19 cellular contexts compared by ENCODE assay signal in the genomic region with DNA sequence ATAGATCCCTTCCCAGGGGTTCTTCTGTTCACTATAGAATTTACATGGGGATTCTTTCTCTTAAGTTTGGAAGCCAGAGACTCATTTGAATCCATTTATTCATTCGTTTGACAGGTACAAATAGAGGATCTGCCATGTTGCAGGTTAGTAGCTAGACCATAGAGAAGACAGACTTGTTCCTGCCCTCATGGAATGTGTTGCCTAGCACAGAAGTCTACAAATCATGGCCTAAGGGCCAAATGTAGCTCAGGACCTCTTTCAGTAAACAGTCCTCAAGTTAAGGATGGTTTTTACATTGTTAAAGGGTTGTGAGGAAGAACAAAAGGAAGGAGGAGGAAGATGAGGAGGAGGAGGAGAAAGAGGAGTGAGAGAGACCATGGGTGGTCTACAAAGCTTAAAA.
DNase-seq lines count a peak whose midpoint lies in the region; ATAC-seq and TF ChIP-seq lines count a peak whose summit lies in the region.
"Had no signal": no experiment of that assay in that cellular context is flagged by ENCODE, and none has a peak within 500 bp of the region (broad histone marks: within the 10 kb centered on the region; RNA-seq: fewer than 3 reads in every experiment).

No MANE protein-coding gene starts in this region.

- no peaks in the 10 kb centered on the region for H3K4me1 ChIP-seq in GM23338 (ENCODE audit: insufficient read depth)
- peaks cover 40% of the 10 kb centered on the region for H3K4me1 ChIP-seq in CD8-positive, alpha-beta T cell (ENCODE audit: insufficient read depth, low read length)

- CTCF ChIA-PET in CD8-positive, alpha-beta T cell (lab: Charles Lee), result interaction anchor here (2.4 kb wide), 1 partner anchor 266 kb away, joined by 6 read pairs; no protein-coding TSS in a partner anchor

- H3K9me3 ChIP-seq in T-helper 17 cell (ENCODE audit: control insufficient read depth, low read length, poor library complexity, severe bottlenecking), result no peaks in the 10 kb centered on the region
- H3K9me3 ChIP-seq in CD8-positive, alpha-beta T cell (ENCODE audit: low read length), result no peaks in the 10 kb centered on the region

- H3K27ac Mint-ChIP-seq in activated naive CD8-positive, alpha-beta T cell, result peak overlapping the region; percentile 19
- no peak overlapping the region for H3K27ac Mint-ChIP-seq in activated naive CD8-positive, alpha-beta T cell treated with anti-CD3 and anti-CD28 coated beads, Interleukin-2, amount 50 U/mL, for 24 hours
- H3K27ac Mint-ChIP-seq in GM23338 (no peak overlapping the region), T-helper 17 cell (peak overlapping the region; percentile 92), nephron progenitor cell (peak overlapping the region; percentile 97)
- H3K27ac Mint-ChIP-seq in CD8-positive, alpha-beta T cell, result no peak overlapping the region
- H3K27ac Mint-ChIP-seq: B cell had no signal

- no peak overlapping the region for H3K4me3 Mint-ChIP-seq in activated naive CD8-positive, alpha-beta T cell
- H3K4me3 Mint-ChIP-seq in activated naive CD8-positive, alpha-beta T cell treated with anti-CD3 and anti-CD28 coated beads, Interleukin-2, amount 50 U/mL, for 24 hours, result no peak overlapping the region
- H3K4me3 Mint-ChIP-seq in GM23338 (no peak overlapping the region), T-helper 17 cell (no peak overlapping the region), nephron progenitor cell (no peak overlapping the region)
- no peak overlapping the region for H3K4me3 Mint-ChIP-seq in CD8-positive, alpha-beta T cell
- H3K4me3 Mint-ChIP-seq: B cell, HFFc6 had no signal

- TF ChIP-seq CTCF in GM23338 (conservative IDR thresholded peaks at IDR 0.05; ENCODE audit: low read depth in 2 of 2) (no peak), nephron progenitor cell (IDR thresholded peaks at IDR 0.05) (no peak)
- TF ChIP-seq CTCF in CD8-positive, alpha-beta T cell (IDR thresholded peaks at IDR 0.05), result no peak

- no peak for DNase-seq in activated naive CD8-positive, alpha-beta T cell treated with anti-CD3 and anti-CD28 coated beads, Interleukin-2, amount 50 U/mL, for 24 hours
- DNase-seq in GM23338 (ENCODE audit: low spot score), result no peak
- DNase-seq in T-helper 17 cell, result no peak
- no peak for DNase-seq in nephron progenitor cell
- no peak for DNase-seq in AG20443 (ENCODE audit: low spot score)
- no peak for DNase-seq in CD8-positive, alpha-beta T cell
- DNase-seq: 8988T; C1 segment of cervical spinal cord; CD4-positive, CD25-positive, alpha-beta regulatory T cell; DMS153; DMS79; GF-D8; GOT3; H7; HFFc6 had no signal

- no peaks in the 10 kb centered on the region for H3K36me3 Mint-ChIP-seq in activated naive CD8-positive, alpha-beta T cell
- H3K36me3 Mint-ChIP-seq in activated naive CD8-positive, alpha-beta T cell treated with anti-CD3 and anti-CD28 coated beads, Interleukin-2, amount 50 U/mL, for 24 hours (ENCODE audit: low read depth), result no peaks in the 10 kb centered on the region
- no peaks in the 10 kb centered on the region for H3K36me3 Mint-ChIP-seq in GM23338 (ENCODE audit: low read depth)
- no peaks in the 10 kb centered on the region for H3K36me3 Mint-ChIP-seq in T-helper 17 cell (ENCODE audit: low read depth)
- no peaks in the 10 kb centered on the region for H3K36me3 Mint-ChIP-seq in nephron progenitor cell (ENCODE audit: low read depth)
- H3K36me3 Mint-ChIP-seq in CD8-positive, alpha-beta T cell, result no peaks in the 10 kb centered on the region
- H3K36me3 Mint-ChIP-seq: CD4-positive, CD25-positive, alpha-beta regulatory T cell had no signal

- no peaks in the 10 kb centered on the region for H3K79me2 ChIP-seq in GM23338 (replicated peaks; ENCODE audit: insufficient read depth)

- H3K4me1 Mint-ChIP-seq in activated naive CD8-positive, alpha-beta T cell (ENCODE audit: low read depth), result peaks cover 57% of the 10 kb centered on the region
- peaks cover 36% of the 10 kb centered on the region for H3K4me1 Mint-ChIP-seq in activated naive CD8-positive, alpha-beta T cell treated with anti-CD3 and anti-CD28 coated beads, Interleukin-2, amount 50 U/mL, for 24 hours
- H3K4me1 Mint-ChIP-seq in GM23338, result peaks cover 7% of the 10 kb centered on the region
- H3K4me1 Mint-ChIP-seq in T-helper 17 cell, result peaks cover 53% of the 10 kb centered on the region
- peaks cover 40% of the 10 kb centered on the region for H3K4me1 Mint-ChIP-seq in nephron progenitor cell
- peaks cover 49% of the 10 kb centered on the region for H3K4me1 Mint-ChIP-seq in CD8-positive, alpha-beta T cell (ENCODE audit: low read depth)

- no peaks in the 10 kb centered on the region for H3K9me3 Mint-ChIP-seq in activated naive CD8-positive, alpha-beta T cell (ENCODE audit: low read depth)
- no peaks in the 10 kb centered on the region for H3K9me3 Mint-ChIP-seq in activated naive CD8-positive, alpha-beta T cell treated with anti-CD3 and anti-CD28 coated beads, Interleukin-2, amount 50 U/mL, for 24 hours
- H3K9me3 Mint-ChIP-seq in GM23338 (no peaks in the 10 kb centered on the region), nephron progenitor cell (no peaks in the 10 kb centered on the region)
- no peaks in the 10 kb centered on the region for H3K9me3 Mint-ChIP-seq in CD8-positive, alpha-beta T cell
- H3K9me3 Mint-ChIP-seq: CD4-positive, CD25-positive, alpha-beta regulatory T cell; HFFc6 had no signal

- H3K4me2 ChIP-seq in GM23338, result no peak overlapping the region

- POLR2A ChIA-PET in CD8-positive, alpha-beta T cell (lab: Charles Lee), result interaction anchor here (4.4 kb wide), 1 partner anchor 15 kb away, joined by 18 read pairs; no protein-coding TSS in a partner anchor

- H3K9me2 ChIP-seq in GM23338 (ENCODE audit: insufficient read depth), result peaks cover 9% of the 10 kb centered on the region; the same call in 1 of the 2 replicates

- H3K27me3 Mint-ChIP-seq in activated naive CD8-positive, alpha-beta T cell, result no peaks in the 10 kb centered on the region
- no peaks in the 10 kb centered on the region for H3K27me3 Mint-ChIP-seq in activated naive CD8-positive, alpha-beta T cell treated with anti-CD3 and anti-CD28 coated beads, Interleukin-2, amount 50 U/mL, for 24 hours
- no peaks in the 10 kb centered on the region for H3K27me3 Mint-ChIP-seq in GM23338 (ENCODE audit: insufficient read depth, low read depth, poor library complexity)
- no peaks in the 10 kb centered on the region for H3K27me3 Mint-ChIP-seq in T-helper 17 cell
- H3K27me3 Mint-ChIP-seq in nephron progenitor cell (ENCODE audit: low read depth, poor library complexity), result peaks cover 10% of the 10 kb centered on the region
- no peaks in the 10 kb centered on the region for H3K27me3 Mint-ChIP-seq in CD8-positive, alpha-beta T cell (ENCODE audit: low read depth)
- H3K27me3 Mint-ChIP-seq: B cell had no signal

- H3K27me3 ChIP-seq in GM23338 (ENCODE audit: insufficient read depth), result no peaks in the 10 kb centered on the region
- H3K27me3 ChIP-seq in CD8-positive, alpha-beta T cell (ENCODE audit: insufficient read depth, low read length), result no peaks in the 10 kb centered on the region

- H4K20me1 ChIP-seq in GM23338 (replicated peaks; ENCODE audit: insufficient read depth), result no peaks in the 10 kb centered on the region

- peak overlapping the region; percentile 8; the same call in 1 of the 2 replicates for H2AFZ ChIP-seq in GM23338

- no peak overlapping the region for H3K4me3 ChIP-seq in GM23338
- no peak overlapping the region for H3K4me3 ChIP-seq in CD8-positive, alpha-beta T cell (ENCODE audit: low read depth, low read length)

- no peaks in the 10 kb centered on the region for H3K36me3 ChIP-seq in GM23338 (ENCODE audit: insufficient read depth)
- no peaks in the 10 kb centered on the region for H3K36me3 ChIP-seq in CD8-positive, alpha-beta T cell (ENCODE audit: insufficient read depth, low read length)

- H3K27ac ChIP-seq in GM23338 (ENCODE audit: low read depth), result no peak overlapping the region
- H3K27ac ChIP-seq in CD8-positive, alpha-beta T cell (ENCODE audit: low read depth, low read length), result no peak overlapping the region

- intact Hi-C loops in CD8-positive, alpha-beta T cell (cut with DNase I, micrococcal nuclease), result loop anchor here (2.0 to 10.0 kb wide), 7 partner anchors 27 to 382 kb away; partner anchors contain the start of genes ABCA1 (in 1 of the 2), NIPSNAP3A (in 1 of the 2) and SLC44A1 (in 1 of the 2)

- no peaks in the 10 kb centered on the region for H3F3A ChIP-seq in GM23338 (replicated peaks; ENCODE audit: low read depth)

- no peak for ATAC-seq in activated naive CD8-positive, alpha-beta T cell treated with anti-CD3 and anti-CD28 coated beads, Interleukin-2, amount 50 U/mL, for 24 hours
- ATAC-seq in GM23338, result no peak
- ATAC-seq in T-helper 17 cell, result no peak
- no peak for ATAC-seq in HG02840 (IDR thresholded peaks at IDR 0.05; ENCODE audit: low FRiP score, unreplicated experiment)
- ATAC-seq in CD8-positive, alpha-beta T cell, result no peak
- ATAC-seq: HCT116 had no signal

TF ChIP-seq in GM23338, 12 proteins besides CTCF, POLR2A, EP300 and RAD21 (continues in another document):
- TF ChIP-seq POLR2AphosphoS5 (IDR thresholded peaks at IDR 0.05; ENCODE audit: low read depth) (no peak), CREB1 (CRISPR knock-in tag; IDR thresholded peaks at IDR 0.05; ENCODE audit: low read depth) (no peak), JUNB (IDR thresholded peaks at IDR 0.05; ENCODE audit: unreplicated experiment) (no peak), ZNF331 (CRISPR knock-in tag; IDR thresholded peaks at IDR 0.05; ENCODE audit: low read depth) (no peak)

Comparison
In these comparisons a context has a peak if more than half of its experiments do, and no peak if none do; other contexts are left out.
1. H3K27ac Mint-ChIP-seq: peak in activated naive CD8-positive, alpha-beta T cell (single experiment), T-helper 17 cell (single experiment) and nephron progenitor cell (single experiment); none in activated naive CD8-positive, alpha-beta T cell treated with anti-CD3 and anti-CD28 coated beads, Interleukin-2, amount 50 U/mL, for 24 hours (single experiment), GM23338 (single experiment) and CD8-positive, alpha-beta T cell (single experiment).